ENCODE assay signal across 8 cellular contexts in genomic region chr5:56669534-56670483, GRCh38.
DNase-seq lines count a peak whose midpoint lies in the region; ATAC-seq, FAIRE-seq and TF ChIP-seq lines count a peak whose summit lies in the region.

No MANE protein-coding gene starts in this region.

- H3K36me3 ChIP-seq in pancreas, result no peaks in the 10 kb centered on the region

- no peak for FAIRE-seq in pancreas (lab: Jason Lieb, UNC)

- peak; percentile 1 for DNase-seq in GDM1 (lab: John Stamatoyannopoulos, UW)
- DNase-seq in Jurkat, Clone E6-1 (ENCODE audit: low read depth, low spot score), result peak; percentile 9
- DNase-seq in T-helper 2 cell treated with Interferon-gamma antibody and Interleukin-4, amounts not matched to agents 5 μg/mL and 100 μg/mL, for 36 hours (ENCODE audit: low spot score), result peak; percentile 51
- peak; percentile 59 for DNase-seq in epithelial cell of proximal tubule (ENCODE audit: low read depth)
- DNase-seq in pancreas, result peak; percentile 66 to 94 (median 90)
- no peak for DNase-seq in chondrocyte (ENCODE audit: low spot score)
- DNase-seq in COLO829 (ENCODE audit: low spot score), result no peak

- peak overlapping the region; percentile 1 to 83 (median 45) for H3K27ac ChIP-seq in pancreas

- H3K27ac Mint-ChIP-seq in T-helper 2 cell treated with Interferon-gamma antibody and Interleukin-4, amounts not matched to agents 5 μg/mL and 100 μg/mL, for 36 hours, result peak overlapping the region; percentile 80
- H3K27ac Mint-ChIP-seq in chondrocyte (ENCODE audit: unreplicated experiment), result no peak overlapping the region

- peak; percentile 98 for ATAC-seq in GM21528 (IDR thresholded peaks at IDR 0.05; ENCODE audit: low FRiP score, unreplicated experiment)
- peak; percentile 93 to 99 (median 96) for ATAC-seq in pancreas

- peaks cover 4 to 25% (median 9%) of the 10 kb centered on the region in 3 donors for H3K4me1 ChIP-seq in pancreas

- intact Hi-C loops in pancreas (cut with DNase I), result no loop called here

- peaks cover 48% of the 10 kb centered on the region for H3K4me1 Mint-ChIP-seq in T-helper 2 cell treated with Interferon-gamma antibody and Interleukin-4, amounts not matched to agents 5 μg/mL and 100 μg/mL, for 36 hours (ENCODE audit: low read depth)
- peaks cover 7% of the 10 kb centered on the region for H3K4me1 Mint-ChIP-seq in chondrocyte (ENCODE audit: low read depth)

- no peaks in the 10 kb centered on the region for H3K9me3 ChIP-seq in pancreas

- H3K9me3 Mint-ChIP-seq in T-helper 2 cell treated with Interferon-gamma antibody and Interleukin-4, amounts not matched to agents 5 μg/mL and 100 μg/mL, for 36 hours, result peaks cover 9% of the 10 kb centered on the region
- H3K9me3 Mint-ChIP-seq in chondrocyte (ENCODE audit: low read depth), result peaks cover 9% of the 10 kb centered on the region

- H3K36me3 Mint-ChIP-seq in T-helper 2 cell treated with Interferon-gamma antibody and Interleukin-4, amounts not matched to agents 5 μg/mL and 100 μg/mL, for 36 hours (ENCODE audit: low read depth), result peaks cover 9% of the 10 kb centered on the region
- H3K36me3 Mint-ChIP-seq in chondrocyte (ENCODE audit: low read depth), result no peaks in the 10 kb centered on the region

- no peaks in the 10 kb centered on the region for H3K27me3 ChIP-seq in pancreas

- peaks cover 11% of the 10 kb centered on the region for H3K27me3 Mint-ChIP-seq in T-helper 2 cell treated with Interferon-gamma antibody and Interleukin-4, amounts not matched to agents 5 μg/mL and 100 μg/mL, for 36 hours (ENCODE audit: low read depth)
- no peaks in the 10 kb centered on the region for H3K27me3 Mint-ChIP-seq in chondrocyte (ENCODE audit: low read depth)

- H3K4me3 ChIP-seq in Jurkat, Clone E6-1 (ENCODE audit: low read length), result no peak overlapping the region
- H3K4me3 ChIP-seq in epithelial cell of proximal tubule (ENCODE audit: low read depth, low read length) (no peak overlapping the region), pancreas (no peak overlapping the region)

- H3K4me3 Mint-ChIP-seq in T-helper 2 cell treated with Interferon-gamma antibody and Interleukin-4, amounts not matched to agents 5 μg/mL and 100 μg/mL, for 36 hours, result peak overlapping the region; percentile 53
- no peak overlapping the region for H3K4me3 Mint-ChIP-seq in chondrocyte (ENCODE audit: unreplicated experiment)

- TF ChIP-seq CTCF in epithelial cell of proximal tubule (conservative IDR thresholded peaks at IDR 0.05; ENCODE audit: low read depth, low read length) (no peak), pancreas (IDR thresholded peaks at IDR 0.05) (no peak), chondrocyte (IDR thresholded peaks at IDR 0.05) (no peak)

- WGBS in pancreas, 2 donors, result 27 to 35% methylated on average over 10 of the region's 10 CpGs

Comparison
In these comparisons a context has a peak if more than half of its experiments do, and no peak if none do; other contexts are left out.
1. DNase-seq: peak in GDM1 (single experiment), Jurkat, Clone E6-1 (single experiment), T-helper 2 cell treated with Interferon-gamma antibody and Interleukin-4, amounts not matched to agents 5 μg/mL and 100 μg/mL, for 36 hours (single experiment), epithelial cell of proximal tubule (single experiment) and pancreas (6 of 6); none in chondrocyte (single experiment) and COLO829 (single experiment).